In genomic region chr17:65914784-65915342, GRCh38 we compare ENCODE assay signal across 9 cellular contexts.
DNase-seq lines count a peak whose midpoint lies in the region; ATAC-seq lines count a peak whose summit lies in the region.
"Had no signal": no experiment of that assay in that cellular context is flagged by ENCODE, and none has a peak within 500 bp of the region (broad histone marks: within the 10 kb centered on the region; RNA-seq: fewer than 3 reads in every experiment).

No MANE protein-coding gene starts in this region.

- DNase-seq in SKM-1 treated with dmso at 0.1 percent for 144 hours (lab: John Stamatoyannopoulos, UW; ENCODE audit: unreplicated experiment) (peak; percentile 8), SKM-1 (lab: John Stamatoyannopoulos, UW; ENCODE audit: unreplicated experiment) (no peak), kidney tubule cell (ENCODE audit: low spot score) (peak; percentile 25), left colon (no peak), NCI-H2171 (lab: John Stamatoyannopoulos, UW) (no peak), UCSD-AML1 (lab: John Stamatoyannopoulos, UW; ENCODE audit: unreplicated experiment) (no peak)
- DNase-seq: activated effector memory CD4-positive, alpha-beta T cell treated with anti-CD3 and anti-CD28 coated beads, Interleukin-2, amount 50 U/mL, for 16 hours had no signal

- intact Hi-C loops in left colon (cut with DNase I, micrococcal nuclease) = no loop called here

- ATAC-seq in HG02571 (IDR thresholded peaks at IDR 0.05; ENCODE audit: unreplicated experiment) (peak; percentile 97), HG03575 (IDR thresholded peaks at IDR 0.05; ENCODE audit: extremely low read depth, insufficient number of reproducible peaks, low FRiP score, unreplicated experiment) (peak; percentile 94), left colon (no peak)

Comparison
In these comparisons a context has a peak if more than half of its experiments do, and no peak if none do; other contexts are left out.
1. DNase-seq: peak in SKM-1 treated with dmso at 0.1 percent for 144 hours (single experiment) and kidney tubule cell (single experiment); none in SKM-1 (single experiment), left colon (0 of 2), NCI-H2171 (single experiment) and UCSD-AML1 (single experiment).